17 cellular contexts compared by ENCODE assay signal in the genomic region with DNA sequence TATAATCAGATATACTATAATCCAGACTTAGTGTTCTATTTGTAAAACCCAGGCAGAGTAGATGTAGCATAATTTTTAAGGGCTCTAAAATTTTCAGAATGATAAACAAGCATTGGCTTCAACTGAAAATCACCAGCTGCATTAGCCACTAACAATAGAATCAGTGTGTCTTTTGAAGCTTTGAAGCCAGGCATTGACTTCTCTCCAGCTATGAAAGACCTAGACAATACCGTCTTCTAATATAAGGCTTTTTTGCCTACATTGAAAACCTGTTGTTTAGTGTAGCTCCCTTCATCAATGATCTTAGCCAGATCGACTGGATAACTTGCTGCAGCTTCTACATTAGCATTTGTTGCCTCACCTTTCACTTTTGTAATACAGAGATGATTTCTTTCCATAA.
"Had no signal": no experiment of that assay in that cellular context is flagged by ENCODE, and none has a peak within 500 bp of the region (broad histone marks: within the 10 kb centered on the region; RNA-seq: fewer than 3 reads in every experiment).

No MANE protein-coding gene starts in this region.

- H3K9me3 ChIP-seq: esophagus muscularis mucosa, pancreas, prostate gland, right lobe of liver, testis, upper lobe of right lung had no signal

- H3K27ac ChIP-seq: epithelial cell of prostate, esophagus muscularis mucosa, hepatocyte, pancreas, prostate gland, right lobe of liver, testis, tibial nerve, upper lobe of right lung had no signal

- H3K4me1 ChIP-seq: esophagus muscularis mucosa, pancreas, prostate gland, right lobe of liver, testis, tibial nerve, upper lobe of right lung had no signal

- H3K27me3 ChIP-seq: esophagus muscularis mucosa, hepatocyte, pancreas, right lobe of liver, testis, tibial nerve, upper lobe of right lung had no signal

- FAIRE-seq: pancreas had no signal

- H3K36me3 ChIP-seq: esophagus muscularis mucosa, pancreas, prostate gland, right lobe of liver, tibial nerve, upper lobe of right lung had no signal

- DNase-seq: effector memory CD8-positive, alpha-beta T cell; mammary epithelial cell; natural killer cell; pancreas; retina; right lobe of liver; stimulated activated CD4-positive, alpha-beta T cell treated with anti-CD3 and anti-CD28 coated beads, Interleukin-4, amount 100 ng/mL, for 1 hour; stimulated activated CD8-positive, alpha-beta memory T cell treated with anti-CD3 and anti-CD28 coated beads, Interleukin-4, amount 100 ng/mL, for 48 hours; stimulated activated naive CD8-positive, alpha-beta T cell treated with anti-CD3 and anti-CD28 coated beads, Interleukin-15, Interleukin-2, amounts not matched to agents 100 U/mL and 50 U/mL, for 24 hours; testis; upper lobe of right lung had no signal

- ATAC-seq: effector memory CD8-positive, alpha-beta T cell; natural killer cell; pancreas; right lobe of liver; stimulated activated effector memory CD8-positive, alpha-beta T cell treated with anti-CD3 and anti-CD28 coated beads, Interleukin-12 subunit alpha, Interleukin-12 subunit beta, amount 100 ng/mL, for 72 hours; stimulated activated naive CD8-positive, alpha-beta T cell treated with anti-CD3 and anti-CD28 coated beads, Interleukin-15, Interleukin-2, amounts not matched to agents 100 U/mL and 50 U/mL, for 24 hours; upper lobe of right lung had no signal

- H3K4me3 ChIP-seq: esophagus muscularis mucosa, hepatocyte, pancreas, prostate gland, right lobe of liver, testis, tibial nerve, upper lobe of right lung had no signal
